ENCODE assay signal across 8 cellular contexts in the genomic region with DNA sequence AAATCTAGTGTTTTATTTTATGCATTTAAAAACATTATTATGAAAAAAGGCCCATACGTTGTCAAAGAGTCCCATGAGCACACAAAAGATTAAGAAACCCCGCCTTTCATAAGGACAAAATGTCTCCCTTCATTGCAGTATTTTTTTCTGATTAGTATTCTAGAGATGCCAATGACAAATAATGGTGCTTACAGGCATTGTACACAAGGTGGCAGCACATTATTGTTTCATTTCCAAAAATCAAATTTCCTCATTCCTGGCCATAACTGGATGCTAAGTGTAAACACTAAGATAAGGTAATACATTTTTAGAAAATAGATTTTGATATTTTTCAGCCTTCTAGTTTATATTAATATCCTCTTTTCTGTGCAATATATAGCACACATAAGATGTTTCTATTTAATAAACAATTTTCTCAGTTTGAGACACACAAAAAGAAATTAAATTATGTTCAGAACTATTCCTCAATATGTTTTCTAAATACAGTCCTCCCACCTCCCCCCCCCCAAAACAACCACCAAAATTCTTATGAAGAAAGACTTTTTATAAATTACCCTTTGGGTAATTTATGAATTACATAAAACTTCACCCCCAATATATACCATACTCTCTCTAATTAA. TPM values are rescaled to one million over a fixed set of nuclear protein-coding genes. Genes with fewer than 3 reads are reported as not detected.
DNase-seq lines count a peak whose midpoint lies in the region; ATAC-seq and TF ChIP-seq lines count a peak whose summit lies in the region.

No MANE protein-coding gene starts in this region.

- TF ChIP-seq CTCF in hepatocyte (IDR thresholded peaks at IDR 0.05; ENCODE audit: poor library complexity) (peak; percentile 81), spleen (IDR thresholded peaks at IDR 0.05 in 8 of 11, conservative IDR thresholded peaks at IDR 0.05 in 3 of 11) (peak; percentile 31 to 80 (median 69))

- H3K27me3 ChIP-seq in hepatocyte (no peaks in the 10 kb centered on the region), spleen (replicated peaks in 1 of 7) (no peaks in the 10 kb centered on the region)

- H4K20me1 ChIP-seq in hepatocyte (ENCODE audit: insufficient read depth, poor library complexity, severe bottlenecking): no peaks in the 10 kb centered on the region

- no peak overlapping the region for H3K4me2 ChIP-seq in hepatocyte

- H3K9me2 ChIP-seq in hepatocyte (replicated peaks; ENCODE audit: insufficient read depth): no peaks in the 10 kb centered on the region

- H3K9me3 ChIP-seq in hepatocyte (ENCODE audit: low read depth): no peaks in the 10 kb centered on the region
- no peaks in the 10 kb centered on the region for H3K9me3 ChIP-seq in spleen

- DNase-seq in DMS53 treated with DMSO at 0.1 percent for 48 hours (lab: John Stamatoyannopoulos, UW; ENCODE audit: unreplicated experiment) (peak; percentile 58), NCI-H1694 treated with DMSO at 0.1 percent for 48 hours (lab: John Stamatoyannopoulos, UW) (peak; percentile 64), amniotic epithelial cell (ENCODE audit: low read depth) (peak; percentile 46), hepatocyte (ENCODE audit: low spot score) (peak; percentile 37), spleen (no peak), GF-D8 (lab: John Stamatoyannopoulos, UW) (no peak)

- H3K4me1 ChIP-seq in hepatocyte (ENCODE audit: insufficient read depth): no peaks in the 10 kb centered on the region
- peaks cover 0 to 6% (median 0%) of the 10 kb centered on the region in 6 donors for H3K4me1 ChIP-seq in spleen

- H3K36me3 ChIP-seq in hepatocyte (replicated peaks; ENCODE audit: insufficient read depth, low read depth): no peaks in the 10 kb centered on the region
- H3K36me3 ChIP-seq in spleen: no peaks in the 10 kb centered on the region

- TF ChIP-seq POLR2A in spleen (IDR thresholded peaks at IDR 0.05): no peak

- WGBS in hepatocyte (ENCODE audit: low lambda C conversion rate, missing lambda C conversion rate): 5% methylated on average over 2 of the region's 2 CpGs
- WGBS in spleen, 5 donors: 2 to 8% (median 5%) methylated on average over 2 of the region's 2 CpGs

- H3K79me2 ChIP-seq in hepatocyte: no peaks in the 10 kb centered on the region

- no peak overlapping the region for H2AFZ ChIP-seq in hepatocyte

- ATAC-seq in GM21723 (IDR thresholded peaks at IDR 0.05; ENCODE audit: unreplicated experiment) (peak; percentile 72), HG03196 (IDR thresholded peaks at IDR 0.05; ENCODE audit: unreplicated experiment) (no peak)

- H3K27ac ChIP-seq in hepatocyte (no peak overlapping the region), spleen (no peak overlapping the region)

- intact Hi-C loops in spleen (cut with DNase I; ENCODE audit: low total_unique reads): no loop called here

- no peak overlapping the region for H3K4me3 ChIP-seq in hepatocyte
- H3K4me3 ChIP-seq in spleen: no peak overlapping the region

RNA-seq across cellular contexts. Expression of gene TIGD2, which starts 47.7 kb away (rescaled TPM):
- total RNA-seq in hepatocyte (15.7 and 17.1 TPM in 2 replicates), spleen (1 to 10 TPM; 3.2 to 8.0 (median 6.7) TPM)
- polyA plus RNA-seq in hepatocyte (10.0 and 10.3 TPM in 2 replicates), spleen (1 to 10 TPM; 2.2 to 3.0 (median 2.8) TPM)

Comparison
In these comparisons a context has a peak if more than half of its experiments do, and no peak if none do; other contexts are left out.
1. DNase-seq: peak in DMS53 treated with DMSO at 0.1 percent for 48 hours (single experiment), NCI-H1694 treated with DMSO at 0.1 percent for 48 hours (single experiment), amniotic epithelial cell (single experiment) and hepatocyte (single experiment); none in spleen (single experiment) and GF-D8 (single experiment).